Comparison of ENCODE assay signal across 24 cellular contexts in the genomic region with DNA sequence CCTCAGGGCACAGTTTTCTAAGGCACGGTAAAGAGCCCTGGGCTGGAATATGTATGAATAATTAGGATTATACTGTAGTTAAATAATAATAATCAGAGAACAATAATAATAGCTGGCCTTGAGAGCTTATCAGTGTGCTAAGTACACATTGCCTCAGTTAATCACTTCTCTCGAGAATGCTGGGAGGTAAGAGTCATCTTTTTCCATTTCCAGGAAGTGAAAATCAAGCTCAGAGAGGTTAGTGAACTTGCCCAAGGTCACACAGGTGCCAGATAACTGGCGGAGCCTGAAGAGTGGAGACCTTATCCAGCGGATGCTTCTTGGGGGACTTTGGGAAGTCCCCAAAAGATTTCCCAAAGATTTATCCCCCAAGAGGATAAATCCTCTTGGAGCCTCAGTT. TPM values are rescaled to one million over a fixed set of nuclear protein-coding genes. Genes with fewer than 3 reads are reported as not detected.
DNase-seq lines count a peak whose midpoint lies in the region; ATAC-seq, FAIRE-seq and TF ChIP-seq lines count a peak whose summit lies in the region.
"Had no signal": no experiment of that assay in that cellular context is flagged by ENCODE, and none has a peak within 500 bp of the region (broad histone marks: within the 10 kb centered on the region; RNA-seq: fewer than 3 reads in every experiment).

No MANE protein-coding gene starts in this region.

- DNase-seq in HepG2 (ENCODE audit: low spot score) (no peak), right lobe of liver (no peak), K562 (ENCODE audit: extremely low read depth in 1 of 4, low spot score in 3 of 4) (no peak), pancreas (no peak), BE2C (no peak), AG20443 (ENCODE audit: low spot score) (no peak), GM12891 (ENCODE audit: insufficient read length, low spot score) (no peak), T-helper 9 cell (no peak)
- DNase-seq: ACHN; Caco-2; CD4-positive, CD25-positive, alpha-beta regulatory T cell; CD8-positive, alpha-beta T cell; DMS153; DND-41; GM23248; H7; HCEC 1CT had no signal

- no peaks in the 10 kb centered on the region for H3K79me2 ChIP-seq in HepG2 (ENCODE audit: insufficient read depth, low read length)
- H3K79me2 ChIP-seq in K562 (ENCODE audit: control insufficient read depth, insufficient read depth, low read length), result no peaks in the 10 kb centered on the region

- POLR2A ChIA-PET in HepG2 (lab: Yijun Ruan, JAX), result interaction anchor here (0.7 to 1.0 kb wide), 2 partner anchors 19 kb away, joined by 4 to 5 read pairs; partner anchors contain the start of gene CBFA2T2
- POLR2A ChIA-PET in K562 (lab: Yijun Ruan, JAX), result interaction anchor here (0.6 to 1.4 kb wide), 2 partner anchors 10 to 366 kb away, joined by 3 read pairs; no protein-coding TSS in a partner anchor

- FAIRE-seq in HepG2 (lab: Jason Lieb, UNC) (no peak), K562 (lab: Jason Lieb, UNC) (no peak), pancreas (lab: Jason Lieb, UNC) (no peak), GM12891 (lab: Jason Lieb, UNC) (no peak)
- FAIRE-seq: A204.1, G401.6, GM18507, H1 had no signal

- in situ Hi-C loops in HepG2 (cut with HindIII; ENCODE audit: extremely low pct_ligation_motif_present, low pct_unique_long_range_greater_than_20kb), result no loop called here
- in situ Hi-C loops in K562 (cut with MboI), result no loop called here

- TF ChIP-seq RAD21 in HepG2 (CRISPR knock-in tag; IDR thresholded peaks at IDR 0.05) (no peak), K562 (CRISPR knock-in tag; conservative IDR thresholded peaks at IDR 0.05 in 1 of 2, IDR thresholded peaks at IDR 0.05 in 1 of 2) (no peak)

- BruUV-seq in HepG2 (replicated peaks; lab: Mats Ljungman, UMichigan), result no TSS peak
- no TSS peak for BruUV-seq in K562 (replicated peaks; lab: Mats Ljungman, UMichigan)

- intact Hi-C loops in HepG2 (cut with micrococcal nuclease; ENCODE audit: unreplicated experiment), result no loop called here
- intact Hi-C loops in right lobe of liver (cut with DNase I), result no loop called here
- intact Hi-C loops in K562 (cut with micrococcal nuclease), result no loop called here
- intact Hi-C loops in pancreas (cut with DNase I), result no loop called here

- no peaks in the 10 kb centered on the region for H3K9me1 ChIP-seq in K562 (ENCODE audit: control insufficient read depth, insufficient read depth, low read length)

- no peak for ATAC-seq in HepG2
- ATAC-seq in right lobe of liver, result no peak
- no peak for ATAC-seq in K562
- peak; percentile 57 to 68 (median 60) for ATAC-seq in pancreas
- ATAC-seq: CD8-positive, alpha-beta T cell had no signal

- H4K20me1 ChIP-seq in HepG2 (ENCODE audit: insufficient read depth, low read length) (no peaks in the 10 kb centered on the region), K562 (replicated peaks; ENCODE audit: control insufficient read depth, insufficient read depth, low read length) (0 out of 2 replicates have a peak, but pooled peaks cover 4% of the 10 kb centered on the region)
- H4K20me1 ChIP-seq: BLaER1 had no signal

- H3K4me1 ChIP-seq in HepG2 (ENCODE audit: insufficient read depth, low read length) (peaks cover 52% of the 10 kb centered on the region), right lobe of liver (peaks cover 0 to 7% (median 0%) of the 10 kb centered on the region in 4 donors), K562 (replicated peaks in 1 of 2; ENCODE audit: control insufficient read depth in 2 of 2, insufficient read depth in 2 of 2, low read length in 2 of 2) (peaks cover 0 to 5% of the 10 kb centered on the region in 2 experiments; a peak in 4 of 5 replicates), pancreas (no peaks in the 10 kb centered on the region), BE2C (no peaks in the 10 kb centered on the region)
- H3K4me1 ChIP-seq: Caco-2 had no signal

- peaks cover under 1 to 11% of the 10 kb centered on the region in 2 experiments; a peak in 3 of 5 replicates for H3K27me3 ChIP-seq in HepG2 (ENCODE audit: control insufficient read depth in 1 of 2, insufficient read depth in 2 of 2, low read length in 2 of 2)
- H3K27me3 ChIP-seq in right lobe of liver, result no peaks in the 10 kb centered on the region
- peaks cover 7 to 14% of the 10 kb centered on the region in 2 experiments; a peak in 4 of 5 replicates for H3K27me3 ChIP-seq in K562 (ENCODE audit: control insufficient read depth in 2 of 2, insufficient read depth in 2 of 2, low read length in 2 of 2)
- no peaks in the 10 kb centered on the region for H3K27me3 ChIP-seq in pancreas
- no peaks in the 10 kb centered on the region for H3K27me3 ChIP-seq in BE2C
- H3K27me3 ChIP-seq: BLaER1 had no signal

- H3K9me3 ChIP-seq in HepG2 (ENCODE audit: low read length) (no peaks in the 10 kb centered on the region), right lobe of liver (no peaks in the 10 kb centered on the region), K562 (replicated peaks; ENCODE audit: control insufficient read depth, insufficient read depth, low read depth, low read length) (no peaks in the 10 kb centered on the region), pancreas (no peaks in the 10 kb centered on the region), BE2C (no peaks in the 10 kb centered on the region)
- H3K9me3 ChIP-seq: BLaER1, Caco-2 had no signal

- H3K4me2 ChIP-seq in HepG2 (ENCODE audit: low read depth, low read length) (no peak overlapping the region), K562 (ENCODE audit: insufficient read depth, low read length) (no peak overlapping the region)
- H3K4me2 ChIP-seq: BLaER1 had no signal

- H3K4me3 ChIP-seq in HepG2 (replicated peaks in 1 of 3; ENCODE audit: insufficient read depth in 1 of 3, low read depth in 2 of 3, low read length in 3 of 3) (no peak overlapping the region), right lobe of liver (no peak overlapping the region), K562 (no peak overlapping the region), pancreas (no peak overlapping the region), BE2C (ENCODE audit: low read depth, low read length) (no peak overlapping the region)
- H3K4me3 ChIP-seq: BLaER1, GM23248 had no signal

- TF ChIP-seq POLR2A in HepG2 (IDR thresholded peaks at IDR 0.05; ENCODE audit: insufficient read depth in 1 of 2, low read depth in 2 of 2, low read length in 2 of 2) (no peak), right lobe of liver (IDR thresholded peaks at IDR 0.05) (no peak), K562 (conservative IDR thresholded peaks at IDR 0.05) (no peak), GM12891 (IDR thresholded peaks at IDR 0.05; ENCODE audit: low read depth, low read length) (no peak)

- no peak for TF ChIP-seq CTCF in HepG2 (CRISPR knock-in tag; IDR thresholded peaks at IDR 0.05)
- TF ChIP-seq CTCF in right lobe of liver (IDR thresholded peaks at IDR 0.05), result no peak
- no peak for TF ChIP-seq CTCF in K562 (IDR thresholded peaks at IDR 0.05 in 2 of 3, conservative IDR thresholded peaks at IDR 0.05 in 1 of 3; ENCODE audit: insufficient read depth in 2 of 3, low read depth in 1 of 3, low read length in 3 of 3)
- no peak for TF ChIP-seq CTCF in pancreas (IDR thresholded peaks at IDR 0.05)
- no peak for TF ChIP-seq CTCF in BE2C (IDR thresholded peaks at IDR 0.05; ENCODE audit: low read depth, low read length)

- CTCF ChIA-PET in HepG2 (lab: Yijun Ruan, JAX; ENCODE audit: low intra/inter-chr PET ratio, low total read pairs) (no interaction called here), K562 (lab: Yijun Ruan, JAX; ENCODE audit: low intra/inter-chr PET ratio) (no interaction called here)

- H3K36me3 ChIP-seq in HepG2 (replicated peaks in 1 of 2; ENCODE audit: control insufficient read depth in 1 of 2, insufficient read depth in 2 of 2, low read length in 2 of 2) (no peaks in the 10 kb centered on the region), right lobe of liver (no peaks in the 10 kb centered on the region), K562 (ENCODE audit: control insufficient read depth, insufficient read depth, low read length) (no peaks in the 10 kb centered on the region), pancreas (no peaks in the 10 kb centered on the region), BE2C (no peaks in the 10 kb centered on the region)
- H3K36me3 ChIP-seq: BLaER1 had no signal

- TF ChIP-seq EP300 in HepG2 (IDR thresholded peaks at IDR 0.05; ENCODE audit: low read depth in 2 of 2, low read length in 2 of 2), result no peak
- TF ChIP-seq EP300 in HepG2 (CRISPR knock-in tag; IDR thresholded peaks at IDR 0.05; ENCODE audit: borderline replicate concordance), result no peak
- TF ChIP-seq EP300 in K562 (IDR thresholded peaks at IDR 0.05; ENCODE audit: low read length), result no peak

- H2AFZ ChIP-seq in HepG2 (ENCODE audit: low read length), result no peak overlapping the region
- no peak overlapping the region for H2AFZ ChIP-seq in K562 (ENCODE audit: low read depth, low read length)
- H2AFZ ChIP-seq: GM23248 had no signal

- H3K9ac ChIP-seq in HepG2 (ENCODE audit: insufficient read depth, low read depth, low read length) (no peak overlapping the region), K562 (ENCODE audit: insufficient read depth in 1 of 2, low read depth in 2 of 2, low read length in 2 of 2) (no peak overlapping the region)
- H3K9ac ChIP-seq: BLaER1, GM23248 had no signal

- WGBS in HepG2 (ENCODE audit: low lambda C conversion rate), result 1% methylated on average over 4 of the region's 4 CpGs
- 61% methylated on average over 4 of the region's 4 CpGs for WGBS in right lobe of liver (ENCODE audit: insufficient coverage, low coverage, low lambda C conversion rate, missing lambda C conversion rate)
- WGBS in K562 (ENCODE audit: insufficient coverage, low coverage, missing lambda C conversion rate), result under 1% methylated on average over 4 of the region's 4 CpGs
- WGBS in pancreas, 2 donors, result 23 to 27% methylated on average over 4 of the region's 4 CpGs

- H3K27ac ChIP-seq in HepG2 (ENCODE audit: extremely low read length, insufficient read depth, low read length), result no peak overlapping the region
- no peak overlapping the region for H3K27ac ChIP-seq in right lobe of liver
- H3K27ac ChIP-seq in K562 (ENCODE audit: extremely low read depth, low read depth, low read length), result no peak overlapping the region
- H3K27ac ChIP-seq in pancreas, result no peak overlapping the region
- H3K27ac ChIP-seq: 22Rv1, BLaER1, C4-2B, GM23248 had no signal

RNA-seq across cellular contexts. Expression of gene CBFA2T2, which starts 19.4 kb away (rescaled TPM):
- total RNA-seq in HepG2 (2016; rRNA removed; fragmentation: Illumina TruSeq; extraction: Trizol) (6.3 and 7.3 TPM in 2 replicates), right lobe of liver (1 to 10 TPM; 4.5 to 7.3 (median 5.6) TPM), K562 (2014; rRNA removed) (2.9 and 4.4 TPM in 2 replicates), K562 (2014; rRNA removed; fragmentation: Illumina TruSeq; extraction: Trizol) (3.2 and 5.2 TPM in 2 replicates), K562 (2015; rRNA removed; fragmentation: Illumina TruSeq; extraction: Trizol) (5.8 and 6.8 TPM in 2 replicates), K562 (2021) (8.6 and 9.7 TPM in 2 replicates), pancreas (10 to 100 TPM in 1 of 6 donors, 1 to 10 TPM in 5; 4.7 to 11.6 (median 7.2) TPM)
- 25.1 and 25.7 TPM in 2 replicates for total RNA-seq in HepG2 (2016; cell fraction: cytosol; rRNA removed; fragmentation: Illumina TruSeq; extraction: Trizol; ENCODE audit: low read depth)
- 6.0 and 6.8 TPM in 2 replicates for total RNA-seq in HepG2 (2016; cell fraction: insoluble cytoplasmic fraction; rRNA removed; fragmentation: Illumina TruSeq; extraction: Trizol)
- total RNA-seq in HepG2 (2016; cell fraction: membrane; rRNA removed; fragmentation: Illumina TruSeq; extraction: Trizol), result 9.8 and 12.2 TPM in 2 replicates
- total RNA-seq in HepG2 (2016; cell fraction: nucleus; rRNA removed; fragmentation: Illumina TruSeq; extraction: Trizol), result 7.8 and 8.4 TPM in 2 replicates
- polyA plus RNA-seq in HepG2 (2011; rRNA removed) (20.8 and 21.2 TPM in 2 replicates), K562 (2011; rRNA removed) (9.6 and 15.6 TPM in 2 replicates), K562 (2014; fragmentation: Illumina TruSeq; extraction: Trizol) (7.3 and 8.2 TPM in 2 replicates), K562 (2014; fragmentation: Nextera tagmentation; extraction: Ambion mirVana) (under 1 TPM; 0.27 to 0.41 TPM), K562 (2014; rRNA removed) (7.8 and 8.8 TPM in 2 replicates), pancreas (1 to 10 TPM; 7.1 to 8.9 TPM)
- 13.2 and 14.1 TPM in 2 replicates for polyA plus RNA-seq in HepG2 (2011; cell fraction: cytosol; rRNA removed)
- 31.7 and 33.2 TPM in 2 replicates for polyA plus RNA-seq in HepG2 (2011; cell fraction: nucleus; rRNA removed)
- 10.5 and 11.1 TPM in 2 replicates for polyA plus RNA-seq in HepG2 (2012)
- polyA plus RNA-seq in HepG2 (2016; cell fraction: cytosol; fragmentation: Illumina TruSeq; extraction: Trizol; ENCODE audit: low read depth), result 1.3 and 2.1 TPM in 2 replicates
- polyA plus RNA-seq in HepG2 (2016; cell fraction: insoluble cytoplasmic fraction; fragmentation: Illumina TruSeq; extraction: Trizol; ENCODE audit: low read depth), result 8.7 and 11.6 TPM in 2 replicates
- polyA plus RNA-seq in HepG2 (2016; cell fraction: membrane; fragmentation: Illumina TruSeq; extraction: Trizol; ENCODE audit: low read depth), result 4.1 and 4.7 TPM in 2 replicates
- 20.8 and 24.2 TPM in 2 replicates for polyA plus RNA-seq in HepG2 (2016; cell fraction: nucleus; fragmentation: Illumina TruSeq; extraction: Trizol; ENCODE audit: insufficient read depth, low read depth)
- polyA minus RNA-seq in HepG2 (2011; rRNA and poly(A)+ RNA removed; ENCODE audit: low replicate concordance), result 20.8 and 48.6 TPM in 2 replicates
- polyA minus RNA-seq in HepG2 (2011; cell fraction: cytosol; rRNA and poly(A)+ RNA removed), result 24.4 TPM in 2 replicates
- 17.0 and 21.1 TPM in 2 replicates for polyA minus RNA-seq in HepG2 (2011; cell fraction: nucleus; rRNA and poly(A)+ RNA removed)
- 24.3 and 29.1 TPM in 2 replicates for total RNA-seq in K562 (2011; cell fraction: chromatin; rRNA removed; ENCODE audit: low replicate concordance)
- 10.5 and 11.7 TPM in 2 replicates for total RNA-seq in K562 (2011; cell fraction: nucleolus; rRNA removed)
- total RNA-seq in K562 (2011; cell fraction: nucleoplasm; rRNA removed), result 19.6 and 24.3 TPM in 2 replicates
- 10.8 and 12.4 TPM in 2 replicates for polyA plus RNA-seq in K562 (2011; cell fraction: cytosol; rRNA removed)
- 29.5 and 31.2 TPM in 2 replicates for polyA plus RNA-seq in K562 (2011; cell fraction: nucleus; rRNA removed)
- polyA plus RNA-seq in K562 (2012), result 7.4 and 9.3 TPM in 2 replicates
- 10.6 and 12.2 TPM in 2 replicates for polyA minus RNA-seq in K562 (2011; rRNA and poly(A)+ RNA removed)
- polyA minus RNA-seq in K562 (2011; cell fraction: cytosol; rRNA and poly(A)+ RNA removed), result 7.3 and 11.4 TPM in 2 replicates
- 3.8 and 7.2 TPM in 2 replicates for polyA minus RNA-seq in K562 (2011; cell fraction: nucleus; rRNA and poly(A)+ RNA removed)
- 21.0 TPM for polyA plus RNA-seq in BE2C (2012; ENCODE audit: insufficient read depth, insufficient read length, low read depth)
- polyA plus RNA-seq in GM12891 (2012; ENCODE audit: low read depth, missing spikeins), result 3.0 TPM

RNA-seq across cellular contexts. Expression of gene SNTA1, which starts 26.9 kb away (rescaled TPM):
- total RNA-seq in HepG2 (2016; rRNA removed; fragmentation: Illumina TruSeq; extraction: Trizol), result 14.8 and 16.4 TPM in 2 replicates
- total RNA-seq in HepG2 (2016; cell fraction: cytosol; rRNA removed; fragmentation: Illumina TruSeq; extraction: Trizol; ENCODE audit: low read depth), result 21.1 and 21.6 TPM in 2 replicates
- 13.2 and 16.1 TPM in 2 replicates for total RNA-seq in HepG2 (2016; cell fraction: insoluble cytoplasmic fraction; rRNA removed; fragmentation: Illumina TruSeq; extraction: Trizol)
- 33.7 and 34.5 TPM in 2 replicates for total RNA-seq in HepG2 (2016; cell fraction: membrane; rRNA removed; fragmentation: Illumina TruSeq; extraction: Trizol)
- total RNA-seq in HepG2 (2016; cell fraction: nucleus; rRNA removed; fragmentation: Illumina TruSeq; extraction: Trizol), result 7.4 and 8.0 TPM in 2 replicates
- 18.3 and 21.2 TPM in 2 replicates for polyA plus RNA-seq in HepG2 (2011; rRNA removed)
- 18.9 and 24.9 TPM in 2 replicates for polyA plus RNA-seq in HepG2 (2011; cell fraction: cytosol; rRNA removed)
- polyA plus RNA-seq in HepG2 (2011; cell fraction: nucleus; rRNA removed), result 15.4 and 17.2 TPM in 2 replicates
- polyA plus RNA-seq in HepG2 (2012), result 9.0 and 11.0 TPM in 2 replicates
- polyA plus RNA-seq in HepG2 (2016; cell fraction: cytosol; fragmentation: Illumina TruSeq; extraction: Trizol; ENCODE audit: low read depth), result 26.2 and 27.1 TPM in 2 replicates
- polyA plus RNA-seq in HepG2 (2016; cell fraction: insoluble cytoplasmic fraction; fragmentation: Illumina TruSeq; extraction: Trizol; ENCODE audit: low read depth), result 14.6 and 16.1 TPM in 2 replicates
- polyA plus RNA-seq in HepG2 (2016; cell fraction: membrane; fragmentation: Illumina TruSeq; extraction: Trizol; ENCODE audit: low read depth), result 32.9 and 35.0 TPM in 2 replicates
- 13.5 and 15.1 TPM in 2 replicates for polyA plus RNA-seq in HepG2 (2016; cell fraction: nucleus; fragmentation: Illumina TruSeq; extraction: Trizol; ENCODE audit: insufficient read depth, low read depth)
- 11.3 and 23.6 TPM in 2 replicates for polyA minus RNA-seq in HepG2 (2011; rRNA and poly(A)+ RNA removed; ENCODE audit: low replicate concordance)
- 10.6 and 10.7 TPM in 2 replicates for polyA minus RNA-seq in HepG2 (2011; cell fraction: cytosol; rRNA and poly(A)+ RNA removed)
- 3.6 and 4.5 TPM in 2 replicates for polyA minus RNA-seq in HepG2 (2011; cell fraction: nucleus; rRNA and poly(A)+ RNA removed)
- total RNA-seq in right lobe of liver, result 10 to 100 TPM in 2 of 6 experiments, 1 to 10 TPM in 4; 6.5 to 13.3 (median 8.1) TPM
- total RNA-seq in K562 (2011; cell fraction: chromatin; rRNA removed; ENCODE audit: low replicate concordance), result 5.9 and 12.0 TPM in 2 replicates
- 13.7 and 14.1 TPM in 2 replicates for total RNA-seq in K562 (2011; cell fraction: nucleolus; rRNA removed)
- total RNA-seq in K562 (2011; cell fraction: nucleoplasm; rRNA removed), result 10.3 and 11.0 TPM in 2 replicates
- 40.8 and 50.9 TPM in 2 replicates for total RNA-seq in K562 (2014; rRNA removed)
- 9.1 and 9.8 TPM in 2 replicates for total RNA-seq in K562 (2014; rRNA removed; fragmentation: Illumina TruSeq; extraction: Trizol)
- total RNA-seq in K562 (2015; rRNA removed; fragmentation: Illumina TruSeq; extraction: Trizol), result 19.6 and 20.3 TPM in 2 replicates
- total RNA-seq in K562 (2021), result 35.3 and 35.4 TPM in 2 replicates
- polyA plus RNA-seq in K562 (2011; rRNA removed), result 20.2 and 22.1 TPM in 2 replicates
- polyA plus RNA-seq in K562 (2011; cell fraction: cytosol; rRNA removed), result 28.9 and 54.5 TPM in 2 replicates
- polyA plus RNA-seq in K562 (2011; cell fraction: nucleus; rRNA removed), result 13.7 and 18.7 TPM in 2 replicates
- 22.4 and 26.1 TPM in 2 replicates for polyA plus RNA-seq in K562 (2012)
- 21.2 and 23.5 TPM in 2 replicates for polyA plus RNA-seq in K562 (2014; fragmentation: Illumina TruSeq; extraction: Trizol)
- polyA plus RNA-seq in K562 (2014; fragmentation: Nextera tagmentation; extraction: Ambion mirVana), result 1 to 10 TPM; 1.2 to 2.0 TPM
- polyA plus RNA-seq in K562 (2014; rRNA removed), result 30.7 and 32.9 TPM in 2 replicates
- 8.0 and 13.9 TPM in 2 replicates for polyA minus RNA-seq in K562 (2011; rRNA and poly(A)+ RNA removed)
- polyA minus RNA-seq in K562 (2011; cell fraction: cytosol; rRNA and poly(A)+ RNA removed), result 15.7 and 15.9 TPM in 2 replicates
- 3.5 and 4.8 TPM in 2 replicates for polyA minus RNA-seq in K562 (2011; cell fraction: nucleus; rRNA and poly(A)+ RNA removed)
- 1 to 10 TPM; 4.2 to 8.0 (median 6.1) TPM for total RNA-seq in pancreas
- polyA plus RNA-seq in pancreas, result 10 to 100 TPM in 1 of 2 donors, 1 to 10 TPM in 1; 8.3 to 10.9 TPM
- 4.4 TPM for polyA plus RNA-seq in BE2C (2012; ENCODE audit: insufficient read depth, insufficient read length, low read depth)
- 2.7 TPM for polyA plus RNA-seq in GM12891 (2012; ENCODE audit: low read depth, missing spikeins)

Comparison
In these comparisons a context has a peak if more than half of its experiments do, and no peak if none do; other contexts are left out.
1. ATAC-seq: peak in pancreas (4 of 4); none in HepG2 (single experiment), right lobe of liver (0 of 4) and K562 (single experiment).
2. Of the 241 proteins assayed by ChIP-seq in both HepG2 and K562: peak only in HepG2: CHD2 and ELF1; only in K562: ZFP36; in both: none; in neither: 237; mixed calls (peak in some experiments, not most) for 1.